Comparison of ENCODE assay signal across 8 cellular contexts in genomic region chr3:47022540-47023161, GRCh38. TPM values are rescaled to one million over a fixed set of nuclear protein-coding genes. Genes with fewer than 3 reads are reported as not detected.
DNase-seq lines count a peak whose midpoint lies in the region; ATAC-seq and TF ChIP-seq lines count a peak whose summit lies in the region.

No MANE protein-coding gene starts in this region.

- H3K9me3 ChIP-seq in breast epithelium (no peaks in the 10 kb centered on the region), mammary epithelial cell (replicated peaks; ENCODE audit: insufficient read depth, low read length) (no peaks in the 10 kb centered on the region), vagina (no peaks in the 10 kb centered on the region)

- DNase-seq in breast epithelium (ENCODE audit: low spot score in 2 of 2) (no peak), mammary epithelial cell (no peak), SHP77 treated with DMSO at 0.1 percent for 48 hours (lab: John Stamatoyannopoulos, UW) (peak; percentile 20), left ventricle myocardium superior (no peak), vagina (ENCODE audit: extremely low spot score in 2 of 2) (no peak), OCI-M2 (lab: John Stamatoyannopoulos, UW; ENCODE audit: unreplicated experiment) (no peak)

- H3K36me3 ChIP-seq in breast epithelium = peaks cover 7% of the 10 kb centered on the region
- peaks cover 2% of the 10 kb centered on the region for H3K36me3 ChIP-seq in mammary epithelial cell (ENCODE audit: insufficient read depth, low read length)
- H3K36me3 ChIP-seq in vagina = peaks cover 0 to 26% of the 10 kb centered on the region in 2 donors

- H3K27ac ChIP-seq in breast epithelium = peak overlapping the region; percentile 33
- no peak overlapping the region for H3K27ac ChIP-seq in mammary epithelial cell (ENCODE audit: insufficient read depth, low read depth, low read length)
- H3K27ac ChIP-seq in vagina = peak overlapping the region; percentile 61

- TF ChIP-seq POLR2A in breast epithelium (IDR thresholded peaks at IDR 0.05) = no peak
- TF ChIP-seq POLR2A in vagina (IDR thresholded peaks at IDR 0.05) = no peak

- CTCF ChIA-PET in mammary epithelial cell (lab: Charles Lee; ENCODE audit: low non-redundant PET) = interaction anchor here (0.6 kb wide), 1 partner anchor 10 kb away, joined by 3 read pairs; no protein-coding TSS in a partner anchor

- H3K4me2 ChIP-seq in mammary epithelial cell (ENCODE audit: insufficient read depth, low read depth, low read length) = no peak overlapping the region

- in situ Hi-C loops in mammary epithelial cell (cut with MboI; ENCODE audit: low sequenced_read_pairs in 2 of 2) = no loop called here

- no peak overlapping the region for H3K9ac ChIP-seq in mammary epithelial cell (ENCODE audit: insufficient read depth, low read length)

- intact Hi-C loops in breast epithelium (cut with DNase I; ENCODE audit: low total_unique reads) = no loop called here
- intact Hi-C loops in mammary epithelial cell (cut with micrococcal nuclease) = no loop called here
- intact Hi-C loops in left ventricle myocardium superior (cut with micrococcal nuclease) = no loop called here
- intact Hi-C loops in vagina (cut with DNase I) = no loop called here

- H2AFZ ChIP-seq in mammary epithelial cell (ENCODE audit: low read depth, low read length) = no peak overlapping the region

- peaks cover 35% of the 10 kb centered on the region for H3K79me2 ChIP-seq in mammary epithelial cell (ENCODE audit: insufficient read depth, low read length)

- dilution Hi-C loops in mammary epithelial cell (cut with HindIII; ENCODE audit: low sequenced_read_pairs) = loop anchor here (5.0 kb wide), 2 partner anchors 45 to 75 kb away; no protein-coding TSS in a partner anchor

- H4K20me1 ChIP-seq in mammary epithelial cell (ENCODE audit: insufficient read depth, low read length) = no peaks in the 10 kb centered on the region

- no peak for TF ChIP-seq CTCF in breast epithelium (IDR thresholded peaks at IDR 0.05)
- TF ChIP-seq CTCF in mammary epithelial cell (conservative IDR thresholded peaks at IDR 0.05 in 1 of 2, IDR thresholded peaks at IDR 0.05 in 1 of 2; ENCODE audit: extremely low read depth in 1 of 2, insufficient read depth in 1 of 2, low read depth in 1 of 2, low read length in 2 of 2) = no peak
- TF ChIP-seq CTCF in vagina (IDR thresholded peaks at IDR 0.05) = no peak

- H3K27me3 ChIP-seq in breast epithelium (no peaks in the 10 kb centered on the region), mammary epithelial cell (ENCODE audit: insufficient read depth, low read length) (no peaks in the 10 kb centered on the region), vagina (no peaks in the 10 kb centered on the region)

- H3K4me1 ChIP-seq in breast epithelium (no peaks in the 10 kb centered on the region), mammary epithelial cell (ENCODE audit: insufficient read depth, low read length) (peaks cover 18% of the 10 kb centered on the region), vagina (peaks cover 12% of the 10 kb centered on the region)

- ATAC-seq in left ventricle myocardium superior (peak; percentile 76), HG03175 (IDR thresholded peaks at IDR 0.05; ENCODE audit: unreplicated experiment) (no peak), HG03432 (IDR thresholded peaks at IDR 0.05; ENCODE audit: unreplicated experiment) (no peak)

- 97% methylated on average over 3 of the region's 3 CpGs for WGBS in mammary epithelial cell (ENCODE audit: low coverage, missing lambda C conversion rate)

- no peak overlapping the region for H3K4me3 ChIP-seq in breast epithelium
- no peak overlapping the region for H3K4me3 ChIP-seq in mammary epithelial cell (replicated peaks in 1 of 3; ENCODE audit: insufficient read depth in 1 of 3, low read depth in 2 of 3, low read length in 3 of 3)
- H3K4me3 ChIP-seq in vagina = no peak overlapping the region

- no TSS peak for BruUV-seq in mammary epithelial cell (replicated peaks; lab: Mats Ljungman, UMichigan)

RNA-seq across cellular contexts. Expression of gene NBEAL2, which starts 43.2 kb away (rescaled TPM):
- total RNA-seq in breast epithelium (10 to 100 TPM; 16.8 to 58.3 (median 54.4) TPM), mammary epithelial cell (10 to 100 TPM; 21.3 to 42.3 TPM), left ventricle myocardium superior (11.4 TPM), vagina (227 TPM)
- 24.6 TPM for polyA plus RNA-seq in mammary epithelial cell
- polyA minus RNA-seq in mammary epithelial cell = 63.5 TPM

RNA-seq across cellular contexts. Expression of gene CCDC12, which starts 46.1 kb away (rescaled TPM):
- total RNA-seq in breast epithelium (10 to 100 TPM; 27.0 to 50.2 (median 43.9) TPM), mammary epithelial cell (10 to 100 TPM; 17.8 to 42.1 TPM), left ventricle myocardium superior (29.6 TPM), vagina (55.5 TPM)
- 31.4 TPM for polyA plus RNA-seq in mammary epithelial cell
- polyA minus RNA-seq in mammary epithelial cell = 19.6 TPM
